Comparison of ENCODE assay signal across 16 cellular contexts in genomic region chr5:79330071-79330470, GRCh38.
"Had no signal": no experiment of that assay in that cellular context is flagged by ENCODE, and none has a peak within 500 bp of the region (broad histone marks: within the 10 kb centered on the region; RNA-seq: fewer than 3 reads in every experiment).

No MANE protein-coding gene starts in this region.

- H3K9me3 Mint-ChIP-seq: activated CD4-positive, alpha-beta T cell treated with anti-CD3 and anti-CD28 coated beads, Interleukin-2, amount 10 ng/mL, durations not matched to agents 24 days and 14 days; activated naive CD4-positive, alpha-beta T cell treated with anti-CD3 and anti-CD28 coated beads, Interleukin-2, amount 50 U/mL, for 72 hours; WTC11 had no signal

- H3K36me3 Mint-ChIP-seq: activated naive CD4-positive, alpha-beta T cell treated with anti-CD3 and anti-CD28 coated beads, Interleukin-2, amount 50 U/mL, for 72 hours; brain; neural progenitor cell; WTC11 had no signal

- H3K4me1 ChIP-seq: esophagus squamous epithelium, neural progenitor cell, pancreas, upper lobe of right lung had no signal

- DNase-seq: activated CD4-positive, alpha-beta T cell treated with anti-CD3 and anti-CD28 coated beads, Interleukin-2, amount 10 ng/mL, durations not matched to agents 24 days and 14 days; activated effector memory CD4-positive, alpha-beta T cell treated with anti-CD3 and anti-CD28 coated beads, Interleukin-2, amount 50 U/mL, for 16 hours; activated T-cell treated with anti-CD3 and anti-CD28 coated beads, Interleukin-2, amount 50 U/mL, for 1 hour; amygdala; dorsolateral prefrontal cortex; esophagus squamous epithelium; pancreas; stimulated activated CD4-positive, alpha-beta T cell treated with anti-CD3 and anti-CD28 coated beads, Interleukin-4, amount 100 ng/mL, for 1 hour; T-cell; upper lobe of right lung had no signal

- H3K9me3 ChIP-seq: esophagus squamous epithelium, pancreas, upper lobe of right lung had no signal

- H3K36me3 ChIP-seq: neural progenitor cell, pancreas, upper lobe of right lung had no signal

- H3K4me3 ChIP-seq: dorsolateral prefrontal cortex, esophagus squamous epithelium, hepatocyte, neural progenitor cell, pancreas, upper lobe of right lung had no signal

- H3K4me1 Mint-ChIP-seq: activated CD4-positive, alpha-beta T cell treated with anti-CD3 and anti-CD28 coated beads, Interleukin-2, amount 10 ng/mL, durations not matched to agents 24 days and 14 days; brain; T-cell had no signal

- H3K4me2 ChIP-seq: hepatocyte, neural progenitor cell had no signal

- H3K9ac ChIP-seq: neural progenitor cell had no signal

- H2AFZ ChIP-seq: hepatocyte, neural progenitor cell had no signal

- H3K79me2 ChIP-seq: hepatocyte had no signal

- H3K27ac ChIP-seq: dorsolateral prefrontal cortex, esophagus squamous epithelium, hepatocyte, neural progenitor cell, pancreas, upper lobe of right lung had no signal

- H3K27ac Mint-ChIP-seq: activated CD4-positive, alpha-beta T cell treated with anti-CD3 and anti-CD28 coated beads, Interleukin-2, amount 10 ng/mL, durations not matched to agents 24 days and 14 days; activated naive CD4-positive, alpha-beta T cell treated with anti-CD3 and anti-CD28 coated beads, Interleukin-2, amount 50 U/mL, for 72 hours; brain; neural progenitor cell; stimulated activated naive CD8-positive, alpha-beta T cell treated with anti-CD3 and anti-CD28 coated beads, Interleukin-15, Interleukin-2, amounts not matched to agents 100 ng/mL and 50 ng/mL, for 24 hours; T-cell; WTC11 had no signal

- H3K27me3 Mint-ChIP-seq: brain had no signal

- H3K27me3 ChIP-seq: dorsolateral prefrontal cortex, esophagus squamous epithelium, hepatocyte, neural progenitor cell, pancreas, upper lobe of right lung had no signal

- H3K4me3 Mint-ChIP-seq: activated CD4-positive, alpha-beta T cell treated with anti-CD3 and anti-CD28 coated beads, Interleukin-2, amount 10 ng/mL, durations not matched to agents 24 days and 14 days; brain; neural progenitor cell; stimulated activated naive CD8-positive, alpha-beta T cell treated with anti-CD3 and anti-CD28 coated beads, Interleukin-15, Interleukin-2, amounts not matched to agents 100 ng/mL and 50 ng/mL, for 24 hours; T-cell; WTC11 had no signal
